31 cellular contexts compared by ENCODE assay signal in the genomic region with DNA sequence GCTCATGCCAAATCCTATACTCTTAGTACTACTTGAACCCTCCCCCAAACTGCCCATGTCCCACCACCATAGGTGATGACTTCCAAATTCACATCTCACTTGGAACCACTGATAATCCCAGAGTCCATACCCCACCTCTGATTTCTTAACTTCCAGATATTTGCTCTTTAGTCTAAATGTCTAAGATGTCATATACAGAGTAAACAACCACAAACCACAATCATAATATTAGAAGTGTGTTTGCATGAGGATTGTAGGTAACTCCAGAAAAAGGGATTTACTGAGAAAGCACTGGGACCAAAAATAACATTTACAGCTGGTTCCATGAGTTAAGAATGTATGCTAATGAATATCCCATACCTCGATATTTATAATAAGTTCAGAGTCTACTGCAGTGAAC.
DNase-seq lines count a peak whose midpoint lies in the region; ATAC-seq and TF ChIP-seq lines count a peak whose summit lies in the region.
"Had no signal": no experiment of that assay in that cellular context is flagged by ENCODE, and none has a peak within 500 bp of the region (broad histone marks: within the 10 kb centered on the region; RNA-seq: fewer than 3 reads in every experiment).

No MANE protein-coding gene starts in this region.

- H3K27me3 ChIP-seq in PC-3 (ENCODE audit: low read length), result no peaks in the 10 kb centered on the region
- no peaks in the 10 kb centered on the region for H3K27me3 ChIP-seq in smooth muscle cell (ENCODE audit: low read depth)
- no peaks in the 10 kb centered on the region for H3K27me3 ChIP-seq in sigmoid colon
- H3K27me3 ChIP-seq: BE2C; BLaER1; BLaER1 treated with 17β-estradiol and CSF1 and Interleukin-3, amounts not matched to agents 10 nM and 100 nM had no signal

- no peaks in the 10 kb centered on the region for H4K20me1 ChIP-seq in PC-3 (ENCODE audit: low read length)
- H4K20me1 ChIP-seq in smooth muscle cell (ENCODE audit: low read depth), result no peaks in the 10 kb centered on the region
- H4K20me1 ChIP-seq: BLaER1; BLaER1 treated with 17β-estradiol and CSF1 and Interleukin-3, amounts not matched to agents 10 nM and 100 nM had no signal

- intact Hi-C loops in PC-3 (cut with micrococcal nuclease), result loop anchor here (5.0 kb wide), 1 partner anchor 38 kb away; no protein-coding TSS in a partner anchor
- intact Hi-C loops in sigmoid colon (cut with DNase I), result no loop called here

- H3K79me2 ChIP-seq in PC-3 (ENCODE audit: low read length) (no peaks in the 10 kb centered on the region), smooth muscle cell (ENCODE audit: low read depth) (no peaks in the 10 kb centered on the region)

- H3K4me2 ChIP-seq in PC-3 (ENCODE audit: low read length) (no peak overlapping the region), smooth muscle cell (no peak overlapping the region)
- H3K4me2 ChIP-seq: A549; BLaER1; BLaER1 treated with 17β-estradiol and CSF1 and Interleukin-3, amounts not matched to agents 10 nM and 100 nM had no signal

- H3K9me3 ChIP-seq in PC-3 (ENCODE audit: low read length) (no peaks in the 10 kb centered on the region), smooth muscle cell (replicated peaks; ENCODE audit: low read depth) (no peaks in the 10 kb centered on the region), sigmoid colon (no peaks in the 10 kb centered on the region)
- H3K9me3 ChIP-seq: A549; BE2C; BLaER1; BLaER1 treated with 17β-estradiol and CSF1 and Interleukin-3, amounts not matched to agents 10 nM and 100 nM had no signal

- WGBS in smooth muscle cell (ENCODE audit: low lambda C conversion rate), result 95% methylated on average over 1 of the region's 1 CpG
- WGBS in sigmoid colon, 2 donors, result 67 to 90% methylated on average over 1 of the region's 1 CpG

- H3K4me3 ChIP-seq in PC-3 (ENCODE audit: low read length) (no peak overlapping the region), smooth muscle cell (no peak overlapping the region), sigmoid colon (no peak overlapping the region)
- H3K4me3 ChIP-seq: A549; BLaER1; BLaER1 treated with 17β-estradiol and CSF1 and Interleukin-3, amounts not matched to agents 10 nM and 100 nM had no signal

- TF ChIP-seq EP300 in sigmoid colon (IDR thresholded peaks at IDR 0.05), result no peak

- H3K27ac ChIP-seq in PC-3 (ENCODE audit: low read length), result no peak overlapping the region
- H3K27ac ChIP-seq in smooth muscle cell (ENCODE audit: low read depth), result no peak overlapping the region
- no peak overlapping the region for H3K27ac ChIP-seq in sigmoid colon
- H3K27ac ChIP-seq: 22Rv1; A549; BLaER1; BLaER1 treated with 17β-estradiol and CSF1 and Interleukin-3, amounts not matched to agents 10 nM and 100 nM; C4-2B had no signal

- ATAC-seq in PC-3, result peak; percentile 80
- ATAC-seq: A549; CD8-positive, alpha-beta T cell had no signal

- TF ChIP-seq POLR2A in sigmoid colon (IDR thresholded peaks at IDR 0.05), result no peak

- H3F3A ChIP-seq in PC-3 (ENCODE audit: low read length, unreplicated experiment) (no peaks in the 10 kb centered on the region), smooth muscle cell (ENCODE audit: low read depth) (no peaks in the 10 kb centered on the region)

- H3K9me2 ChIP-seq in PC-3 (replicated peaks; ENCODE audit: low read length), result no peaks in the 10 kb centered on the region

- H2AFZ ChIP-seq in PC-3 (ENCODE audit: low read length) (no peak overlapping the region), smooth muscle cell (ENCODE audit: low read depth) (peak overlapping the region; percentile 21)

- POLR2A ChIA-PET in PC-3 (lab: Charles Lee; ENCODE audit: unreplicated experiment), result no interaction called here

- H3K4me1 ChIP-seq in PC-3 (ENCODE audit: insufficient read depth, low read length), result peaks cover 13% of the 10 kb centered on the region
- no peaks in the 10 kb centered on the region for H3K4me1 ChIP-seq in smooth muscle cell (ENCODE audit: low read depth)
- H3K4me1 ChIP-seq in sigmoid colon, result no peaks in the 10 kb centered on the region
- H3K4me1 ChIP-seq: A549; BE2C; BLaER1; BLaER1 treated with 17β-estradiol and CSF1 and Interleukin-3, amounts not matched to agents 10 nM and 100 nM had no signal

- H3K36me3 ChIP-seq in PC-3 (ENCODE audit: low read depth, low read length) (no peaks in the 10 kb centered on the region), smooth muscle cell (ENCODE audit: low read depth) (no peaks in the 10 kb centered on the region), sigmoid colon (no peaks in the 10 kb centered on the region)
- H3K36me3 ChIP-seq: BE2C; BLaER1; BLaER1 treated with 17β-estradiol and CSF1 and Interleukin-3, amounts not matched to agents 10 nM and 100 nM had no signal

- DNase-seq in H4 (ENCODE audit: low spot score) (peak; percentile 12), PC-3 (peak; percentile 51), smooth muscle cell (lab: John Stamatoyannopoulos, UW; ENCODE audit: unreplicated experiment) (no peak), NCI-H2081 treated with DMSO at 0.1 percent for 48 hours (lab: John Stamatoyannopoulos, UW) (no peak), sigmoid colon (no peak)
- no peak for DNase-seq in stimulated activated naive CD4-positive, alpha-beta T cell treated with Interleukin-2 at 50 U/mL for 16 hours (lab: John Stamatoyannopoulos, UW)
- DNase-seq: 8988T; ACHN; AML-193; BE2C; C1 segment of cervical spinal cord; Caco-2; Calu3; CD4-positive, alpha-beta memory T cell; CD4-positive, alpha-beta T cell; CD4-positive, CD25-positive, alpha-beta regulatory T cell; CD8-positive, alpha-beta memory T cell; CD8-positive, alpha-beta T cell; COR-L47; DMS 273 treated with DMSO at 0.1 percent for 48 hours; DMS153; DMS53; DMS79; DMS79 treated with DMSO at 0.1 percent for 48 hours; DND-41; EL had no signal

- no TSS peak for BruUV-seq in PC-3 (replicated peaks; lab: Mats Ljungman, UMichigan)

- CTCF ChIA-PET in PC-3 (lab: Charles Lee), result no interaction called here

- no peak for TF ChIP-seq CTCF in PC-3 (conservative IDR thresholded peaks at IDR 0.05; ENCODE audit: low read depth, low read length)
- TF ChIP-seq CTCF in smooth muscle cell (IDR thresholded peaks at IDR 0.05; ENCODE audit: borderline replicate concordance, insufficient read depth, poor library complexity, severe bottlenecking), result no peak
- TF ChIP-seq CTCF in sigmoid colon (IDR thresholded peaks at IDR 0.05), result no peak

- H3K9ac ChIP-seq in PC-3 (ENCODE audit: low read length) (no peak overlapping the region), smooth muscle cell (ENCODE audit: low read depth) (no peak overlapping the region)
- H3K9ac ChIP-seq: BLaER1; BLaER1 treated with 17β-estradiol and CSF1 and Interleukin-3, amounts not matched to agents 10 nM and 100 nM had no signal

Comparison
In these comparisons a context has a peak if more than half of its experiments do, and no peak if none do; other contexts are left out.
1. DNase-seq: peak in H4 (single experiment) and PC-3 (single experiment); none in smooth muscle cell (single experiment), NCI-H2081 treated with DMSO at 0.1 percent for 48 hours (single experiment), sigmoid colon (single experiment) and stimulated activated naive CD4-positive, alpha-beta T cell treated with Interleukin-2 at 50 U/mL for 16 hours (single experiment).